In genomic region chr4:138897818-138898226, GRCh38 we compare ENCODE assay signal across 1 cellular context.
A peak's percentile ranks its signal among the peaks of the same experiment; 100 is the strongest.
TF ChIP-seq lines count a peak whose summit lies in the region.

No MANE protein-coding gene starts in this region.

TF ChIP-seq in K562, 482 proteins besides CTCF, POLR2A, EP300 and RAD21 (continued from another document):
- TF ChIP-seq ARID3A (IDR thresholded peaks at IDR 0.05; ENCODE audit: borderline replicate concordance, low read depth, low read length) (0 out of 2 replicates have a peak, but pooled peaks have one; percentile 52), PKNOX1 (IDR thresholded peaks at IDR 0.05) (peak; percentile 51; the same call in 1 of the 2 replicates), TOE1 (IDR thresholded peaks at IDR 0.05; ENCODE audit: borderline replicate concordance) (no peak), TOE1 (CRISPR knock-in tag; IDR thresholded peaks at IDR 0.05; ENCODE audit: borderline replicate concordance, low read depth) (no peak), ZNF445 (CRISPR knock-in tag; IDR thresholded peaks at IDR 0.05; ENCODE audit: low read depth) (no peak), MAFG (tag; conservative IDR thresholded peaks at IDR 0.05) (no peak), ZNF143 (CRISPR knock-in tag; IDR thresholded peaks at IDR 0.05) (no peak), CHD4 (IDR thresholded peaks at IDR 0.05; ENCODE audit: insufficient read depth, insufficient replicate concordance, low read depth, low read length, poor library complexity, severe bottlenecking) (no peak), FOXK2 (conservative IDR thresholded peaks at IDR 0.05 in 1 of 2, IDR thresholded peaks at IDR 0.05 in 1 of 2; ENCODE audit: low read depth in 2 of 2) (0 out of 4 replicates have a peak, but pooled peaks of 1 of the 2 experiments have one; percentile 27), ARID1B (IDR thresholded peaks at IDR 0.05) (peak; percentile 60), ZKSCAN1 (IDR thresholded peaks at IDR 0.05; ENCODE audit: low read depth, low read length) (no peak), SOX6 (IDR thresholded peaks at IDR 0.05) (peak; percentile 61; the same call in 1 of the 2 replicates), RERE (CRISPR knock-in tag; IDR thresholded peaks at IDR 0.05; ENCODE audit: borderline replicate concordance) (no peak), ZNF316 (IDR thresholded peaks at IDR 0.05) (no peak), ELK3 (CRISPR knock-in tag; IDR thresholded peaks at IDR 0.05) (no peak), JUN (IDR thresholded peaks at IDR 0.05; ENCODE audit: borderline replicate concordance, low read depth, low read length) (peak; percentile 64; the same call in 1 of the 2 replicates), JUN (CRISPR knock-in tag; IDR thresholded peaks at IDR 0.05; ENCODE audit: borderline replicate concordance) (no peak), NCOR1 (IDR thresholded peaks at IDR 0.05) (peak; percentile 7; the same call in 1 of the 2 replicates), ZNF184 (CRISPR knock-in tag; IDR thresholded peaks at IDR 0.05) (no peak), ATF7 (IDR thresholded peaks at IDR 0.05) (peak; percentile 30), CBX3 (IDR thresholded peaks at IDR 0.05; ENCODE audit: borderline replicate concordance in 1 of 2, low read length in 2 of 2) (no peak), ZC3H8 (IDR thresholded peaks at IDR 0.05) (no peak), PBX2 (CRISPR knock-in tag; IDR thresholded peaks at IDR 0.05; ENCODE audit: low read depth) (no peak), PBX2 (tag; conservative IDR thresholded peaks at IDR 0.05; ENCODE audit: low read depth) (no peak), ZNF584 (CRISPR knock-in tag; IDR thresholded peaks at IDR 0.05; ENCODE audit: low read depth) (no peak), CEBPB (tag; IDR thresholded peaks at IDR 0.05) (no peak), ZNF263 (CRISPR knock-in tag; IDR thresholded peaks at IDR 0.05; ENCODE audit: borderline replicate concordance) (no peak), E2F4 (CRISPR knock-in tag; IDR thresholded peaks at IDR 0.05; ENCODE audit: low read depth) (no peak), RHOXF2B (CRISPR knock-in tag; conservative IDR thresholded peaks at IDR 0.05) (no peak), TCF15 (CRISPR knock-in tag; IDR thresholded peaks at IDR 0.05) (no peak), SMAD4 (CRISPR knock-in tag; conservative IDR thresholded peaks at IDR 0.05) (no peak), ZNF274 (IDR thresholded peaks at IDR 0.05; ENCODE audit: borderline replicate concordance, low read depth, low read length) (no peak), PURB (CRISPR knock-in tag; IDR thresholded peaks at IDR 0.05; ENCODE audit: low read depth) (no peak), DIDO1 (tag; IDR thresholded peaks at IDR 0.05; ENCODE audit: low read depth) (no peak)
